Comparison of ENCODE assay signal across 1 cellular context in genomic region chr19:49580264-49581006, GRCh38.
TF ChIP-seq lines count a peak whose summit lies in the region.

TSS of gene NOSIP (minus strand) at chr19:49580556. CDS start at chr19:49560691, 19,865 bp downstream.

TF ChIP-seq in K562, 482 proteins besides CTCF, POLR2A, EP300 and RAD21 (continued from another document and continues in another):
- no peak for TF ChIP-seq ZNF592 (IDR thresholded peaks at IDR 0.05)
- TF ChIP-seq ZNF639 (CRISPR knock-in tag; conservative IDR thresholded peaks at IDR 0.05 in 1 of 2, IDR thresholded peaks at IDR 0.05 in 1 of 2), result peak in 1 of 2 experiments; percentile 80; a peak in 2 of 4 replicates
- no peak for TF ChIP-seq CEBPG (CRISPR knock-in tag; IDR thresholded peaks at IDR 0.05)
- 0 out of 4 replicates have a peak, but pooled peaks of 1 of the 2 experiments have one; percentile 24 for TF ChIP-seq CEBPG (tag; conservative IDR thresholded peaks at IDR 0.05 in 1 of 2, IDR thresholded peaks at IDR 0.05 in 1 of 2)
- no peak for TF ChIP-seq CHD7 (IDR thresholded peaks at IDR 0.05; ENCODE audit: low read depth, low read length)
- TF ChIP-seq ESRRA (IDR thresholded peaks at IDR 0.05; ENCODE audit: borderline replicate concordance, low read depth), result peak; percentile 76; the same call in 1 of the 2 replicates
- TF ChIP-seq FOXK1 (CRISPR knock-in tag; IDR thresholded peaks at IDR 0.05; ENCODE audit: borderline replicate concordance), result 0 out of 2 replicates have a peak, but pooled peaks have one; percentile 64
- no peak for TF ChIP-seq SIRT6 (IDR thresholded peaks at IDR 0.05; ENCODE audit: low read depth, low read length)
- TF ChIP-seq ETV1 (tag; conservative IDR thresholded peaks at IDR 0.05; ENCODE audit: low read depth), result peak; percentile 95
- TF ChIP-seq MLLT1 (IDR thresholded peaks at IDR 0.05), result 0 out of 4 replicates have a peak, but pooled peaks of 1 of the 2 experiments have one; percentile 4
- no peak for TF ChIP-seq RBM15 (IDR thresholded peaks at IDR 0.05; ENCODE audit: insufficient read depth, low read length)
- TF ChIP-seq CBX1 (IDR thresholded peaks at IDR 0.05; ENCODE audit: low read depth), result no peak
- TF ChIP-seq ELF2 (CRISPR knock-in tag; IDR thresholded peaks at IDR 0.05), result peak; percentile 78; the same call in 1 of the 2 replicates
- 0 out of 2 replicates have a peak, but pooled peaks have one; percentile 56 for TF ChIP-seq MECOM (CRISPR knock-in tag; IDR thresholded peaks at IDR 0.05)
- peak; percentile 56; the same call in 1 of the 2 replicates for TF ChIP-seq MXI1 (IDR thresholded peaks at IDR 0.05; ENCODE audit: low read depth, low read length)
- peak; percentile 99 for TF ChIP-seq SP1 (CRISPR knock-in tag; IDR thresholded peaks at IDR 0.05)
- TF ChIP-seq, protein P1, sequence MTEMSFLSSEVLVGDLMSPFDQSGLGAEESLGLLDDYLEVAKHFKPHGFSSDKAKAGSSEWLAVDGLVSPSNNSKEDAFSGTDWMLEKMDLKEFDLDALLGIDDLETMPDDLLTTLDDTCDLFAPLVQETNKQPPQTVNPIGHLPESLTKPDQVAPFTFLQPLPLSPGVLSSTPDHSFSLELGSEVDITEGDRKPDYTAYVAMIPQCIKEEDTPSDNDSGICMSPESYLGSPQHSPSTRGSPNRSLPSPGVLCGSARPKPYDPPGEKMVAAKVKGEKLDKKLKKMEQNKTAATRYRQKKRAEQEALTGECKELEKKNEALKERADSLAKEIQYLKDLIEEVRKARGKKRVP (CRISPR knock-in tag; IDR thresholded peaks at IDR 0.05), result 0 out of 2 replicates have a peak, but pooled peaks have one; percentile 42
- TF ChIP-seq IRF1 (CRISPR knock-in tag; IDR thresholded peaks at IDR 0.05; ENCODE audit: borderline replicate concordance), result no peak
- TF ChIP-seq MAZ (CRISPR knock-in tag; conservative IDR thresholded peaks at IDR 0.05 in 1 of 2, IDR thresholded peaks at IDR 0.05 in 1 of 2), result peak; percentile 32 to 84; a peak in 2 of 4 replicates
- TF ChIP-seq ZNF133 (CRISPR knock-in tag; IDR thresholded peaks at IDR 0.05), result no peak
- peak; percentile 82 for TF ChIP-seq HDAC2 (IDR thresholded peaks at IDR 0.05)
- TF ChIP-seq RCOR1 (IDR thresholded peaks at IDR 0.05; ENCODE audit: borderline replicate concordance in 1 of 2, low read depth in 2 of 2, low read length in 2 of 2), result peak in 1 of 2 experiments; percentile 58; a peak in 1 of 4 replicates
- peak; percentile 50; the same call in 1 of the 2 replicates for TF ChIP-seq PTBP1 (IDR thresholded peaks at IDR 0.05; ENCODE audit: low read depth, low read length)
- no peak for TF ChIP-seq MAFF (IDR thresholded peaks at IDR 0.05; ENCODE audit: low read length)
- TF ChIP-seq STAT5A (IDR thresholded peaks at IDR 0.05; ENCODE audit: borderline replicate concordance, low read length), result peak; percentile 43; the same call in 1 of the 2 replicates
- TF ChIP-seq ZC3H4 (CRISPR knock-in tag; IDR thresholded peaks at IDR 0.05; ENCODE audit: borderline replicate concordance), result no peak
- peak; percentile 80; the same call in 1 of the 2 replicates for TF ChIP-seq POLR2AphosphoS2 (IDR thresholded peaks at IDR 0.05; ENCODE audit: low read length)
- TF ChIP-seq POLR3G (IDR thresholded peaks at IDR 0.05; ENCODE audit: extremely low read depth, insufficient read length, insufficient replicate concordance), result no peak
- 0 out of 2 replicates have a peak, but pooled peaks have one; percentile 47 for TF ChIP-seq ZNF589 (CRISPR knock-in tag; IDR thresholded peaks at IDR 0.05; ENCODE audit: low read depth)
- peak; percentile 63; the same call in 1 of the 2 replicates for TF ChIP-seq GMEB1 (CRISPR knock-in tag; IDR thresholded peaks at IDR 0.05)
- peak; percentile 4; the same call in 1 of the 2 replicates for TF ChIP-seq MEF2A (IDR thresholded peaks at IDR 0.05; ENCODE audit: control insufficient read depth, low read depth, low read length)
- TF ChIP-seq KDM1A (IDR thresholded peaks at IDR 0.05), result peak; percentile 51 to 65; a peak in 3 of 4 replicates
- TF ChIP-seq NFRKB (IDR thresholded peaks at IDR 0.05; ENCODE audit: low read depth), result no peak
- no peak for TF ChIP-seq GATA2 (CRISPR knock-in tag; IDR thresholded peaks at IDR 0.05)
- TF ChIP-seq TEAD2 (tag; IDR thresholded peaks at IDR 0.05), result no peak
- peak; percentile 97 for TF ChIP-seq TAF1 (IDR thresholded peaks at IDR 0.05; ENCODE audit: control insufficient read depth, extremely low read depth, insufficient read depth, low read length, severe bottlenecking)
- no peak for TF ChIP-seq ZNF584 (CRISPR knock-in tag; IDR thresholded peaks at IDR 0.05; ENCODE audit: low read depth)
- peak; percentile 59; the same call in 1 of the 2 replicates for TF ChIP-seq ZNF766 (CRISPR knock-in tag; conservative IDR thresholded peaks at IDR 0.05)
